8 cellular contexts compared by ENCODE assay signal in genomic region chr17:35119370-35120185, GRCh38. TPM values are rescaled to one million over a fixed set of nuclear protein-coding genes. Genes with fewer than 3 reads are reported as not detected.
DNase-seq lines count a peak whose midpoint lies in the region; ATAC-seq and TF ChIP-seq lines count a peak whose summit lies in the region.

Gene RAD51D (minus strand): TSS chr17:35119860. CDS start chr17:35119613, 247 bp downstream.

- H3K36me3 ChIP-seq in left lung, result no peaks in the 10 kb centered on the region

- no peaks in the 10 kb centered on the region for H3K9me3 ChIP-seq in left lung

- DNase-seq in AG10803 (ENCODE audit: low read depth) (peak; percentile 56), NCI-H524 treated with DMSO at 0.1 percent for 48 hours (lab: John Stamatoyannopoulos, UW) (peak; percentile 16), dermis blood vessel endothelial cell (peak; percentile 85), left lung (peak; percentile 64 to 96)
- DNase-seq in activated CD4-positive, alpha-beta T cell treated with anti-CD3 and anti-CD28 coated beads, Interleukin-2, amount 50 U/mL, for 1 hour, result peak; percentile 76
- peak; percentile 73 to 84 for DNase-seq in stimulated activated CD4-positive, alpha-beta T cell treated with anti-CD3 and anti-CD28 coated beads, Interleukin-2, amount 100 ng/mL, for 48 hours

- H3K4me3 ChIP-seq in AG10803 (ENCODE audit: low read length) (peak within 1 kb of the TSS; percentile 90), left lung (peak within 1 kb of the TSS; percentile 60 to 83)

- intact Hi-C loops in left lung (cut with DNase I), result no loop called here

- H3K27me3 ChIP-seq in left lung, result no peaks in the 10 kb centered on the region

- TF ChIP-seq POLR2A in GM19193 (IDR thresholded peaks at IDR 0.05; ENCODE audit: extremely low read depth, insufficient read depth, insufficient read length), result peak; percentile 62

- ATAC-seq in HG03457 (IDR thresholded peaks at IDR 0.05; ENCODE audit: unreplicated experiment) (peak; percentile 77), left lung (peak; percentile 99)

- peak; percentile 61 for TF ChIP-seq CTCF in AG10803 (conservative IDR thresholded peaks at IDR 0.05; ENCODE audit: low read length)
- TF ChIP-seq CTCF in left lung (IDR thresholded peaks at IDR 0.05), result peak; percentile 87 to 98

- H3K27ac ChIP-seq in left lung, result peak within 1 kb of the TSS; percentile 67 to 79

- H3K4me1 ChIP-seq in left lung, result peaks cover 15 to 24% of the 10 kb centered on the region in 2 donors

RNA-seq across cellular contexts. Expression of gene RAD51D, which starts in this region (rescaled TPM):
- 13.7 and 15.8 TPM in 2 replicates for total RNA-seq in dermis blood vessel endothelial cell
- total RNA-seq in left lung, result 10 to 100 TPM; 13.6 to 20.8 TPM

Comparison
In these comparisons a context has a peak if more than half of its experiments do, and no peak if none do; other contexts are left out.
1. Peak in every context shown above with its lines: DNase-seq, ATAC-seq, H3K4me3 ChIP-seq and H3K27ac ChIP-seq.
2. DNase-seq: peak in every context shown above with its lines; median percentile 85 in dermis blood vessel endothelial cell; 80 in left lung; 78 in stimulated activated CD4-positive, alpha-beta T cell treated with anti-CD3 and anti-CD28 coated beads, Interleukin-2, amount 100 ng/mL, for 48 hours; 76 in activated CD4-positive, alpha-beta T cell treated with anti-CD3 and anti-CD28 coated beads, Interleukin-2, amount 50 U/mL, for 1 hour; 56 in AG10803; 16 in NCI-H524 treated with DMSO at 0.1 percent for 48 hours.